In the genomic region with DNA sequence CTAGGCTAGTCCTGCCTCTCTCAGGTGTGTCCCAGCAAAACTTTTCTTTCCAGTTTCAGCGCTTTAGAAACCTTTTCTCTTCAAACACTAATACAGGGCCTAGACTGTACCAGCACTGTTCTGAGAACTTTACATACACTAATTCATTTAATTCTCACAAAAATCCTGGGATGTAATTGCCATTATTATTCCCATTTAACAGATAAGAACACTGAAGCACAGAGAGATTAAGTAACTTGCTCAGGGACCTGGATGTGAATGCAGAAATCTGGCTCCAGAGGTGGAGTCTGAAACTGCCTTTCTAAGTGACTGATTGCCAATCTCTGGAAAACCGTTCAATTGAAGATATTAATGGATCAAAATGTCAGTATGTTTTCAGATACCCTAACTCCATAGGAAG, we compare ENCODE assay signal across 9 cellular contexts. TPM values are rescaled to one million over a fixed set of nuclear protein-coding genes. Genes with fewer than 3 reads are reported as not detected.
A peak's percentile ranks its signal among the peaks of the same experiment; 100 is the strongest.
DNase-seq lines count a peak whose midpoint lies in the region; ATAC-seq and TF ChIP-seq lines count a peak whose summit lies in the region.
"Had no signal": no experiment of that assay in that cellular context is flagged by ENCODE, and none has a peak within 500 bp of the region (broad histone marks: within the 10 kb centered on the region; RNA-seq: fewer than 3 reads in every experiment).

No MANE protein-coding gene starts in this region.

- H3K27ac Mint-ChIP-seq in IgD-negative memory B cell (peak overlapping the region in 2 of 3 donors; percentile 78 to 89), brain (peak overlapping the region; percentile 79 to 97 (median 94)), natural killer cell (peak overlapping the region; percentile 70 to 87)

- peak overlapping the region; percentile 84 to 95 (median 93) for H3K4me3 Mint-ChIP-seq in IgD-negative memory B cell
- peak overlapping the region; percentile 88 to 93 (median 90) for H3K4me3 Mint-ChIP-seq in brain
- peak overlapping the region; percentile 91 for H3K4me3 Mint-ChIP-seq in natural killer cell

- H3K9me3 Mint-ChIP-seq in IgD-negative memory B cell: no peaks in the 10 kb centered on the region
- H3K9me3 Mint-ChIP-seq in brain: no peaks in the 10 kb centered on the region
- no peaks in the 10 kb centered on the region for H3K9me3 Mint-ChIP-seq in natural killer cell

- no peak for TF ChIP-seq EP300 in tibial nerve (IDR thresholded peaks at IDR 0.05)

- H3K27ac ChIP-seq in tibial nerve: peak overlapping the region in 2 of 4 donors; percentile 70 to 92

- DNase-seq in BJ (ENCODE audit: low read depth) (no peak), natural killer cell (no peak), NCI-H146 (lab: John Stamatoyannopoulos, UW) (no peak), tibial nerve (ENCODE audit: low spot score in 2 of 2) (no peak)
- no peak for DNase-seq in stimulated activated CD4-positive, alpha-beta T cell treated with anti-CD3 and anti-CD28 coated beads, Interleukin-4, amount 100 ng/mL, for 24 hours

- CTCF ChIA-PET in BJ (lab: Yijun Ruan, JAX): interaction anchor here (1.3 to 2.0 kb wide), 2 partner anchors 84 to 88 kb away, joined by 3 to 6 read pairs; no protein-coding TSS in a partner anchor

- no peaks in the 10 kb centered on the region for H3K36me3 Mint-ChIP-seq in IgD-negative memory B cell
- peaks cover 4% of the 10 kb centered on the region for H3K36me3 Mint-ChIP-seq in brain
- H3K36me3 Mint-ChIP-seq in natural killer cell: no peaks in the 10 kb centered on the region

- H3K4me3 ChIP-seq in BJ (ENCODE audit: low read depth, low read length) (0 out of 2 replicates have a peak overlapping the region, but pooled peaks have one; percentile 46), tibial nerve (peak overlapping the region in 1 of 4 donors; percentile 77)

- H3K4me1 Mint-ChIP-seq in IgD-negative memory B cell (peaks cover 15 to 17% (median 17%) of the 10 kb centered on the region in 3 donors), brain (peaks cover 32% of the 10 kb centered on the region), natural killer cell (peaks cover 17 to 22% of the 10 kb centered on the region in 2 donors)

- WGBS in tibial nerve, 2 donors: 65% methylated on average over 2 of the region's 2 CpGs

- H3K9me3 ChIP-seq in tibial nerve: no peaks in the 10 kb centered on the region
- H3K9me3 ChIP-seq: adrenal gland had no signal

- H3K4me1 ChIP-seq in tibial nerve: peaks cover 0 to 16% (median 6%) of the 10 kb centered on the region in 4 donors

- no peaks in the 10 kb centered on the region for H3K27me3 Mint-ChIP-seq in IgD-negative memory B cell
- peaks cover 7% of the 10 kb centered on the region for H3K27me3 Mint-ChIP-seq in brain
- H3K27me3 Mint-ChIP-seq in natural killer cell (ENCODE audit: low read depth in 2 of 2): peaks cover 0 to 2% of the 10 kb centered on the region in 2 donors

- POLR2A ChIA-PET in BJ (lab: Charles Lee): no interaction called here

- no peak for ATAC-seq in natural killer cell
- ATAC-seq in HG03095 (IDR thresholded peaks at IDR 0.05; ENCODE audit: unreplicated experiment): no peak

- H3K36me3 ChIP-seq in BJ (ENCODE audit: control insufficient read depth, insufficient read depth, low read length) (no peaks in the 10 kb centered on the region), tibial nerve (no peaks in the 10 kb centered on the region)
- H3K36me3 ChIP-seq: adrenal gland had no signal

- intact Hi-C loops in natural killer cell (cut with micrococcal nuclease): loop anchor here (10.0 kb wide), 1 partner anchor 48 kb away; no protein-coding TSS in a partner anchor

- H3K27me3 ChIP-seq in BJ (ENCODE audit: control insufficient read depth, insufficient read depth, low read length) (no peaks in the 10 kb centered on the region), tibial nerve (no peaks in the 10 kb centered on the region)
- H3K27me3 ChIP-seq: adrenal gland had no signal

- no peak for TF ChIP-seq CTCF in BJ (IDR thresholded peaks at IDR 0.05; ENCODE audit: insufficient read depth, low read depth, low read length)
- no peak for TF ChIP-seq CTCF in brain (conservative IDR thresholded peaks at IDR 0.05)
- no peak for TF ChIP-seq CTCF in natural killer cell (IDR thresholded peaks at IDR 0.05)
- no peak for TF ChIP-seq CTCF in tibial nerve (IDR thresholded peaks at IDR 0.05)

- TF ChIP-seq POLR2A in tibial nerve (IDR thresholded peaks at IDR 0.05): no peak

RNA-seq across cellular contexts. Expression of a gene that starts 0.8 kb away (rescaled TPM):
- polyA plus RNA-seq in BJ (2011; rRNA removed) (53.4 and 57.7 TPM in 2 replicates), IgD-negative memory B cell (13.5 TPM), brain (ENCODE audit: insufficient read depth, low read depth, low replicate concordance) (29.2 TPM)
- polyA minus RNA-seq in BJ (2011; rRNA and poly(A)+ RNA removed): 49.6 and 77.3 TPM in 2 replicates
- total RNA-seq in natural killer cell (10 to 100 TPM; 12.8 to 20.5 (median 14.4) TPM), tibial nerve (10 to 100 TPM; 29.7 to 36.0 (median 33.8) TPM)

RNA-seq across cellular contexts. Expression of a gene that starts 57.9 kb away (rescaled TPM):
- polyA plus RNA-seq in BJ (2011; rRNA removed) (203 and 244 TPM in 2 replicates), IgD-negative memory B cell (104 TPM), brain (ENCODE audit: insufficient read depth, low read depth, low replicate concordance) (96.3 TPM)
- 69.8 and 72.6 TPM in 2 replicates for polyA minus RNA-seq in BJ (2011; rRNA and poly(A)+ RNA removed)
- total RNA-seq in natural killer cell (10 to 100 TPM; 45.4 to 52.6 (median 47.6) TPM), tibial nerve (10 to 100 TPM; 31.5 to 65.5 (median 45.5) TPM)
